Comparison of ENCODE assay signal across 10 cellular contexts in genomic region chr2:223943135-223943534, GRCh38. TPM values are rescaled to one million over a fixed set of nuclear protein-coding genes. Genes with fewer than 3 reads are reported as not detected.
DNase-seq lines count a peak whose midpoint lies in the region; ATAC-seq and TF ChIP-seq lines count a peak whose summit lies in the region.
"Had no signal": no experiment of that assay in that cellular context is flagged by ENCODE, and none has a peak within 500 bp of the region (broad histone marks: within the 10 kb centered on the region; RNA-seq: fewer than 3 reads in every experiment).

No MANE protein-coding gene starts in this region.

- H4K20me1 ChIP-seq in hepatocyte (ENCODE audit: insufficient read depth, poor library complexity, severe bottlenecking), result peaks cover 24% of the 10 kb centered on the region

- H3K4me3 ChIP-seq in hepatocyte, result no peak overlapping the region
- peak overlapping the region in 6 of 8 donors; percentile 74 to 95 (median 92) for H3K4me3 ChIP-seq in spleen

- peaks cover 68% of the 10 kb centered on the region for H3K79me2 ChIP-seq in hepatocyte

- no peaks in the 10 kb centered on the region for H3K9me2 ChIP-seq in hepatocyte (replicated peaks; ENCODE audit: insufficient read depth)

- intact Hi-C loops in activated CD8-positive, alpha-beta T cell treated with anti-CD3 and anti-CD28 coated beads for 36 hours (cut with micrococcal nuclease), result loop anchor here (5.0 kb wide), 1 partner anchor 984 kb away; no protein-coding TSS in a partner anchor
- intact Hi-C loops in spleen (cut with DNase I; ENCODE audit: low total_unique reads), result no loop called here

- H3K9me3 Mint-ChIP-seq in activated CD8-positive, alpha-beta T cell treated with anti-CD3 and anti-CD28 coated beads for 36 hours, result peaks cover 19% of the 10 kb centered on the region

- H3K36me3 ChIP-seq in hepatocyte (replicated peaks; ENCODE audit: insufficient read depth, low read depth), result no peaks in the 10 kb centered on the region
- H3K36me3 ChIP-seq in spleen, result peaks cover 0 to 8% (median 0%) of the 10 kb centered on the region in 6 donors

- TF ChIP-seq POLR2A in spleen (IDR thresholded peaks at IDR 0.05), result no peak

- no peak overlapping the region for H2AFZ ChIP-seq in hepatocyte

- 79% methylated on average over 1 of the region's 1 CpG for WGBS in hepatocyte (ENCODE audit: low lambda C conversion rate, missing lambda C conversion rate)
- WGBS in spleen, 5 donors, result 78 to 95% (median 85%) methylated on average over 1 of the region's 1 CpG

- no peaks in the 10 kb centered on the region for H3K9me3 ChIP-seq in hepatocyte (ENCODE audit: low read depth)
- H3K9me3 ChIP-seq in spleen, result no peaks in the 10 kb centered on the region

- CTCF ChIA-PET in activated CD8-positive, alpha-beta T cell treated with anti-CD3 and anti-CD28 coated beads for 36 hours (lab: Charles Lee), result interaction anchor here (1.0 kb wide), 1 partner anchor 12 kb away, joined by 4 read pairs; no protein-coding TSS in a partner anchor

- POLR2A ChIA-PET in activated CD8-positive, alpha-beta T cell treated with anti-CD3 and anti-CD28 coated beads for 36 hours (lab: Charles Lee), result interaction anchor here (7.0 kb wide), 1 partner anchor 12 kb away, joined by 84 read pairs; the partner anchor contains the start of gene MRPL44

- H3K36me3 Mint-ChIP-seq in activated CD8-positive, alpha-beta T cell treated with anti-CD3 and anti-CD28 coated beads for 36 hours (ENCODE audit: low read depth), result peaks cover 29% of the 10 kb centered on the region

- H3K4me1 ChIP-seq in hepatocyte (ENCODE audit: insufficient read depth) (peaks cover 15% of the 10 kb centered on the region), spleen (peaks cover 16 to 83% (median 69%) of the 10 kb centered on the region in 6 donors)

- no peaks in the 10 kb centered on the region for H3K27me3 Mint-ChIP-seq in activated CD8-positive, alpha-beta T cell treated with anti-CD3 and anti-CD28 coated beads for 36 hours

- peaks cover 52% of the 10 kb centered on the region for H3K4me1 Mint-ChIP-seq in activated CD8-positive, alpha-beta T cell treated with anti-CD3 and anti-CD28 coated beads for 36 hours (ENCODE audit: low read depth)

- peak; percentile 60 for DNase-seq in NCI-H2227 (lab: John Stamatoyannopoulos, UW; ENCODE audit: unreplicated experiment)
- no peak for DNase-seq in NCI-H2227 treated with DMSO at 0.1 percent for 48 hours (lab: John Stamatoyannopoulos, UW)
- DNase-seq in activated CD8-positive, alpha-beta T cell treated with anti-CD3 and anti-CD28 coated beads for 36 hours, result no peak
- no peak for DNase-seq in hepatocyte (ENCODE audit: low spot score)
- no peak for DNase-seq in spleen
- DNase-seq in OCI-M2 (lab: John Stamatoyannopoulos, UW; ENCODE audit: unreplicated experiment), result no peak
- DNase-seq: T1000 had no signal

- no peak for ATAC-seq in activated CD8-positive, alpha-beta T cell treated with anti-CD3 and anti-CD28 coated beads for 36 hours
- no peak for ATAC-seq in HG02678 (IDR thresholded peaks at IDR 0.05; ENCODE audit: unreplicated experiment)
- no peak for ATAC-seq in HG03439 (IDR thresholded peaks at IDR 0.05; ENCODE audit: unreplicated experiment)

- H3K27me3 ChIP-seq in hepatocyte (no peaks in the 10 kb centered on the region), spleen (replicated peaks in 1 of 7) (no peaks in the 10 kb centered on the region)

- H3K27ac Mint-ChIP-seq in activated CD8-positive, alpha-beta T cell treated with anti-CD3 and anti-CD28 coated beads for 36 hours, result no peak overlapping the region

- peak overlapping the region; percentile 91 for H3K27ac ChIP-seq in hepatocyte
- peak overlapping the region in 4 of 8 donors; percentile 92 to 98 (median 94) for H3K27ac ChIP-seq in spleen
- H3K27ac ChIP-seq: 22Rv1 had no signal

- peak overlapping the region; percentile 92 for H3K4me3 Mint-ChIP-seq in activated CD8-positive, alpha-beta T cell treated with anti-CD3 and anti-CD28 coated beads for 36 hours

- peak overlapping the region; percentile 81 for H3K4me2 ChIP-seq in hepatocyte

- no peak for TF ChIP-seq CTCF in activated CD8-positive, alpha-beta T cell treated with anti-CD3 and anti-CD28 coated beads for 36 hours (IDR thresholded peaks at IDR 0.05)
- TF ChIP-seq CTCF in hepatocyte (IDR thresholded peaks at IDR 0.05; ENCODE audit: poor library complexity) (no peak), spleen (IDR thresholded peaks at IDR 0.05 in 8 of 11, conservative IDR thresholded peaks at IDR 0.05 in 3 of 11) (no peak)

RNA-seq across cellular contexts. Expression of gene WDFY1, which starts 2.0 kb away (rescaled TPM):
- 10 to 100 TPM; 20.8 to 23.1 TPM for total RNA-seq in activated CD8-positive, alpha-beta T cell treated with anti-CD3 and anti-CD28 coated beads for 36 hours
- total RNA-seq in hepatocyte, result 66.6 and 68.3 TPM in 2 replicates
- 40.4 and 45.6 TPM in 2 replicates for polyA plus RNA-seq in hepatocyte
- total RNA-seq in spleen, result 10 to 100 TPM; 46.4 to 68.5 (median 54.7) TPM
- polyA plus RNA-seq in spleen, result 10 to 100 TPM; 14.3 to 20.4 (median 18.1) TPM

RNA-seq across cellular contexts. Expression of gene MRPL44, which starts 14.1 kb away (rescaled TPM):
- 10 to 100 TPM; 37.8 to 40.4 TPM for total RNA-seq in activated CD8-positive, alpha-beta T cell treated with anti-CD3 and anti-CD28 coated beads for 36 hours
- total RNA-seq in hepatocyte (46.5 and 49.5 TPM in 2 replicates), spleen (10 to 100 TPM; 21.9 to 36.3 (median 25.7) TPM)
- polyA plus RNA-seq in hepatocyte (24.7 and 29.0 TPM in 2 replicates), spleen (10 to 100 TPM; 19.4 to 34.6 (median 26.4) TPM)
